28 cellular contexts compared by ENCODE assay signal in genomic region chr3:145307272-145307671, GRCh38.
"Had no signal": no experiment of that assay in that cellular context is flagged by ENCODE, and none has a peak within 500 bp of the region (broad histone marks: within the 10 kb centered on the region; RNA-seq: fewer than 3 reads in every experiment).

No MANE protein-coding gene starts in this region.

- H3K4me3 ChIP-seq: neural progenitor cell, ovary, psoas muscle, skin epidermis, smooth muscle cell, spleen, suprapubic skin, testis, tibial artery, transverse colon, upper lobe of right lung, uterus had no signal

- H3K27me3 ChIP-seq: neural progenitor cell, ovary, spleen, suprapubic skin, testis, tibial artery, transverse colon, upper lobe of right lung, uterus had no signal

- DNase-seq: natural killer cell; occipital lobe; ovary; posterior cingulate gyrus; psoas muscle; right cardiac atrium; spleen; stimulated activated CD4-positive, alpha-beta T cell treated with anti-CD3 and anti-CD28 coated beads, Interleukin-12 subunit alpha, Interleukin-12 subunit beta, amount 100 ng/mL, for 4 hours; stimulated activated CD4-positive, alpha-beta T cell treated with anti-CD3 and anti-CD28 coated beads, Interleukin-1b, Interleukin-23, amount 100 ng/mL, for 48 hours; stimulated activated CD4-positive, alpha-beta T cell treated with anti-CD3 and anti-CD28 coated beads, Interleukin-4, amount 100 ng/mL, for 1 hour; stimulated activated CD4-positive, alpha-beta T cell treated with anti-CD3 and anti-CD28 coated beads, Interleukin-4, amount 100 ng/mL, for 4 hours; stimulated activated CD8-positive, alpha-beta memory T cell treated with anti-CD3 and anti-CD28 coated beads, Interleukin-4, amount 100 ng/mL, for 48 hours; stimulated activated naive CD4-positive, alpha-beta T cell; stimulated activated naive CD8-positive, alpha-beta T cell treated with anti-CD3 and anti-CD28 coated beads, Interleukin-15, amount 100 ng/mL, for 72 hours; stimulated activated naive CD8-positive, alpha-beta T cell treated with anti-CD3 and anti-CD28 coated beads, Interleukin-15, Interleukin-2, amounts not matched to agents 100 U/mL and 50 U/mL, for 24 hours; substantia nigra; testis; tibial artery; transverse colon; upper lobe of right lung; uterus had no signal

- H3K36me3 ChIP-seq: neural progenitor cell, ovary, spleen, suprapubic skin, tibial artery, transverse colon, upper lobe of right lung, uterus had no signal

- ATAC-seq: natural killer cell; psoas muscle; right cardiac atrium; sciatic nerve; stimulated activated memory B cell treated with anti-CD40 and anti-IgM and Interleukin-4, amounts not matched to agents 10 μg/mL and 1 μg/mL and 100 μg/mL, for 72 hours; stimulated activated naive CD8-positive, alpha-beta T cell treated with anti-CD3 and anti-CD28 coated beads, Interleukin-15, amount 100 ng/mL, for 72 hours; stimulated activated naive CD8-positive, alpha-beta T cell treated with anti-CD3 and anti-CD28 coated beads, Interleukin-15, Interleukin-2, amounts not matched to agents 100 U/mL and 50 U/mL, for 24 hours; upper lobe of right lung had no signal

- H3K79me2 ChIP-seq: parathyroid adenoma had no signal

- H3K9me3 ChIP-seq: ovary, psoas muscle, suprapubic skin, testis, tibial artery, transverse colon, upper lobe of right lung, uterus had no signal

- H3K4me2 ChIP-seq: neural progenitor cell, smooth muscle cell had no signal

- H2AFZ ChIP-seq: neural progenitor cell, parathyroid adenoma had no signal

- H3K27ac ChIP-seq: neural progenitor cell, ovary, parathyroid adenoma, psoas muscle, skin epidermis, spleen, suprapubic skin, testis, tibial artery, transverse colon, upper lobe of right lung, uterus had no signal

- H3K9ac ChIP-seq: neural progenitor cell, parathyroid adenoma had no signal

- H3K4me1 ChIP-seq: neural progenitor cell, parathyroid adenoma, psoas muscle, spleen, suprapubic skin, testis, tibial artery, transverse colon, upper lobe of right lung, uterus had no signal
